ENCODE assay signal across 20 cellular contexts in genomic region chr7:131600578-131600977, GRCh38. TPM values are rescaled to one million over a fixed set of nuclear protein-coding genes. Genes with fewer than 3 reads are reported as not detected.
DNase-seq lines count a peak whose midpoint lies in the region; ATAC-seq, FAIRE-seq and TF ChIP-seq lines count a peak whose summit lies in the region.
"Had no signal": no experiment of that assay in that cellular context is flagged by ENCODE, and none has a peak within 500 bp of the region (broad histone marks: within the 10 kb centered on the region; RNA-seq: fewer than 3 reads in every experiment).

No MANE protein-coding gene starts in this region.

- peaks cover 2% of the 10 kb centered on the region for H3K9me3 Mint-ChIP-seq in astrocyte (ENCODE audit: unreplicated experiment)

- no peaks in the 10 kb centered on the region for H3K9me3 ChIP-seq in left ventricle myocardium inferior (replicated peaks)
- H3K9me3 ChIP-seq in astrocyte (ENCODE audit: insufficient read depth, low read depth, low read length): no peaks in the 10 kb centered on the region
- H3K9me3 ChIP-seq: ascending aorta, vagina had no signal

- TF ChIP-seq CTCF in left ventricle myocardium inferior (IDR thresholded peaks at IDR 0.05; ENCODE audit: borderline replicate concordance) (no peak), astrocyte (IDR thresholded peaks at IDR 0.05; ENCODE audit: insufficient read depth, low read depth, low read length) (no peak), fibroblast of the aortic adventitia (IDR thresholded peaks at IDR 0.05; ENCODE audit: insufficient read depth, low read length) (no peak), omental fat pad (IDR thresholded peaks at IDR 0.05) (no peak)

- H3K27ac Mint-ChIP-seq in astrocyte (ENCODE audit: unreplicated experiment): peak overlapping the region; percentile 58

- intact Hi-C loops in left ventricle myocardium inferior (cut with micrococcal nuclease): no loop called here
- intact Hi-C loops in left ventricle myocardium superior (cut with micrococcal nuclease): no loop called here

- H3K4me2 ChIP-seq in astrocyte (ENCODE audit: low read length): no peak overlapping the region

- H3K4me1 Mint-ChIP-seq in astrocyte (ENCODE audit: low read depth, unreplicated experiment): peaks cover 31% of the 10 kb centered on the region

- H3K4me3 ChIP-seq in left ventricle myocardium inferior: no peak overlapping the region
- no peak overlapping the region for H3K4me3 ChIP-seq in astrocyte (ENCODE audit: insufficient read depth, low read depth, low read length)
- H3K4me3 ChIP-seq in fibroblast of the aortic adventitia (ENCODE audit: low read depth, low read length): no peak overlapping the region
- H3K4me3 ChIP-seq: ascending aorta, SK-N-MC, vagina had no signal

- H3K27me3 Mint-ChIP-seq in astrocyte (ENCODE audit: low read depth, unreplicated experiment): peaks cover 2% of the 10 kb centered on the region

- peaks cover 24% of the 10 kb centered on the region for H3K4me1 ChIP-seq in left ventricle myocardium inferior
- peaks cover 13% of the 10 kb centered on the region for H3K4me1 ChIP-seq in astrocyte (ENCODE audit: insufficient read depth, low read length)
- H3K4me1 ChIP-seq: ascending aorta, vagina had no signal

- no peaks in the 10 kb centered on the region for H3K79me2 ChIP-seq in astrocyte (ENCODE audit: insufficient read depth, low read length)

- no peak overlapping the region for H3K4me3 Mint-ChIP-seq in astrocyte (ENCODE audit: unreplicated experiment)

- H3K36me3 ChIP-seq in left ventricle myocardium inferior: no peaks in the 10 kb centered on the region
- H3K36me3 ChIP-seq in astrocyte (ENCODE audit: insufficient read depth, low read length): no peaks in the 10 kb centered on the region
- H3K36me3 ChIP-seq: ascending aorta, vagina had no signal

- H3K27me3 ChIP-seq in left ventricle myocardium inferior (ENCODE audit: low read depth) (no peaks in the 10 kb centered on the region), astrocyte (ENCODE audit: insufficient read depth, low read length) (no peaks in the 10 kb centered on the region)
- H3K27me3 ChIP-seq: ascending aorta, vagina had no signal

- ATAC-seq in left ventricle myocardium superior (no peak), HG03432 (IDR thresholded peaks at IDR 0.05; ENCODE audit: unreplicated experiment) (no peak), omental fat pad (ENCODE audit: low FRiP score) (no peak)
- ATAC-seq: left colon had no signal

- peak overlapping the region; percentile 38 for H3K27ac ChIP-seq in left ventricle myocardium inferior (replicated peaks)
- H3K27ac ChIP-seq in astrocyte (ENCODE audit: low read depth, low read length): no peak overlapping the region
- H3K27ac ChIP-seq: ascending aorta, SK-N-MC, vagina had no signal

- H3K36me3 Mint-ChIP-seq in astrocyte (ENCODE audit: low read depth, unreplicated experiment): peaks cover 3% of the 10 kb centered on the region

- no peak overlapping the region for H2AFZ ChIP-seq in astrocyte (ENCODE audit: low read depth, low read length)

- DNase-seq in left ventricle myocardium inferior (no peak), left ventricle myocardium superior (no peak), astrocyte (ENCODE audit: low read depth) (peak; percentile 60), fibroblast of the aortic adventitia (ENCODE audit: low read depth) (peak; percentile 54), stromal cell of bone marrow (ENCODE audit: low read depth) (peak; percentile 17), SW480 (ENCODE audit: low spot score) (no peak), omental fat pad (ENCODE audit: low spot score) (no peak)
- DNase-seq: activated CD4-positive, alpha-beta T cell treated with anti-CD3 and anti-CD28 coated beads for 4 hours; activated gamma-delta T cell treated with Interleukin-2 at 50 U/mL for 16 hours; left colon; NCI-H1048; NCI-H2081 treated with DMSO at 0.1 percent for 48 hours; NCI-H526; T1000 had no signal

- H4K20me1 ChIP-seq in astrocyte (ENCODE audit: insufficient read depth, low read length): no peaks in the 10 kb centered on the region

- no peak overlapping the region for H3K9ac ChIP-seq in astrocyte (ENCODE audit: low read length)

- no peak for FAIRE-seq in astrocyte (lab: Jason Lieb, UNC)
- FAIRE-seq: A204.1, H54 had no signal

RNA-seq across cellular contexts. Expression of gene PODXL, which starts 44.1 kb away (rescaled TPM):
- 67.4 TPM for total RNA-seq in left ventricle myocardium inferior
- total RNA-seq in left ventricle myocardium superior: 61.2 TPM
- total RNA-seq in astrocyte: 29.9 and 47.1 TPM in 2 replicates
- 2.3 and 7.3 TPM in 2 replicates for total RNA-seq in fibroblast of the aortic adventitia (ENCODE audit: low replicate concordance)
- total RNA-seq in omental fat pad: 100 to 1,000 TPM in 1 of 4 donors, 10 to 100 TPM in 3; 40.0 to 102 (median 71.6) TPM

Comparison
In these comparisons a context has a peak if more than half of its experiments do, and no peak if none do; other contexts are left out.
1. DNase-seq: peak in astrocyte (single experiment), fibroblast of the aortic adventitia (single experiment) and stromal cell of bone marrow (single experiment); none in left ventricle myocardium inferior (single experiment), left ventricle myocardium superior (single experiment), SW480 (single experiment) and omental fat pad (single experiment).